In genomic region chr13:67175836-67176235, GRCh38 we compare ENCODE assay signal across 13 cellular contexts. TPM values are rescaled to one million over a fixed set of nuclear protein-coding genes. Genes with fewer than 3 reads are reported as not detected.
DNase-seq lines count a peak whose midpoint lies in the region; ATAC-seq and TF ChIP-seq lines count a peak whose summit lies in the region.
"Had no signal": no experiment of that assay in that cellular context is flagged by ENCODE, and none has a peak within 500 bp of the region (broad histone marks: within the 10 kb centered on the region; RNA-seq: fewer than 3 reads in every experiment).

No MANE protein-coding gene starts in this region.

- no peak overlapping the region for H3K9ac ChIP-seq in OCI-LY1 (ENCODE audit: low read length)

- H3K79me2 ChIP-seq in OCI-LY1 (ENCODE audit: insufficient read depth, low read length): no peaks in the 10 kb centered on the region

- H3K4me1 ChIP-seq in HEK293 (ENCODE audit: control insufficient read depth, insufficient read depth, low read length) (no peaks in the 10 kb centered on the region), OCI-LY1 (ENCODE audit: insufficient read depth, low read length, severe bottlenecking) (peaks cover 14% of the 10 kb centered on the region)

- H3K27ac Mint-ChIP-seq in activated CD8-positive, alpha-beta T cell treated with anti-CD3 and anti-CD28 coated beads for 36 hours: no peak overlapping the region
- H3K27ac Mint-ChIP-seq: CD14-positive monocyte; CD8-positive, alpha-beta T cell had no signal

- no peaks in the 10 kb centered on the region for H3K9me3 Mint-ChIP-seq in activated CD8-positive, alpha-beta T cell treated with anti-CD3 and anti-CD28 coated beads for 36 hours
- H3K9me3 Mint-ChIP-seq: CD8-positive, alpha-beta T cell had no signal

- H3K27ac ChIP-seq in HEK293 (ENCODE audit: extremely low read depth, low read depth, low read length): no peak overlapping the region
- H3K27ac ChIP-seq in OCI-LY1 (ENCODE audit: low read depth, low read length, poor library complexity, severe bottlenecking): no peak overlapping the region
- H3K27ac ChIP-seq: A549 had no signal

- H3F3A ChIP-seq in OCI-LY1 (ENCODE audit: insufficient read depth, low read length): no peaks in the 10 kb centered on the region

- no peaks in the 10 kb centered on the region for H4K20me1 ChIP-seq in OCI-LY1 (ENCODE audit: insufficient read depth, low read length)

- H3K9me2 ChIP-seq in OCI-LY1 (ENCODE audit: low read depth, low read length): no peaks in the 10 kb centered on the region

- TF ChIP-seq CTCF in HEK293 (tag by site-specific recombination; IDR thresholded peaks at IDR 0.05): no peak
- no peak for TF ChIP-seq CTCF in OCI-LY1 (IDR thresholded peaks at IDR 0.05; ENCODE audit: low read length)
- TF ChIP-seq CTCF in activated CD8-positive, alpha-beta T cell treated with anti-CD3 and anti-CD28 coated beads for 36 hours (IDR thresholded peaks at IDR 0.05): no peak
- TF ChIP-seq CTCF in GM13976 (IDR thresholded peaks at IDR 0.05; ENCODE audit: borderline replicate concordance, control extremely low read depth, extremely low read depth, insufficient read depth, missing control alignments): no peak

- in situ Hi-C loops in GM13976 (cut with MboI; ENCODE audit: low sequenced_read_pairs, unreplicated experiment): no loop called here

- H3K4me3 ChIP-seq in HEK293 (ENCODE audit: low read depth, low read length) (no peak overlapping the region), OCI-LY1 (ENCODE audit: low read depth, low read length, poor library complexity, severe bottlenecking) (no peak overlapping the region)
- H3K4me3 ChIP-seq: A549 had no signal

- no peaks in the 10 kb centered on the region for H3K27me3 Mint-ChIP-seq in activated CD8-positive, alpha-beta T cell treated with anti-CD3 and anti-CD28 coated beads for 36 hours

- H3K4me2 ChIP-seq in OCI-LY1 (ENCODE audit: low read length): no peak overlapping the region
- H3K4me2 ChIP-seq: A549 had no signal

- CTCF ChIA-PET in HEK293 (lab: Yijun Ruan, JAX): no interaction called here
- CTCF ChIA-PET in activated CD8-positive, alpha-beta T cell treated with anti-CD3 and anti-CD28 coated beads for 36 hours (lab: Charles Lee): no interaction called here

- H3K27me3 ChIP-seq in OCI-LY1 (ENCODE audit: insufficient read depth, low read length): no peaks in the 10 kb centered on the region

- ATAC-seq in activated CD8-positive, alpha-beta T cell treated with anti-CD3 and anti-CD28 coated beads for 36 hours: no peak
- ATAC-seq: A549; CD8-positive, alpha-beta T cell had no signal

- H3K9me3 ChIP-seq in HEK293 (ENCODE audit: control insufficient read depth, insufficient read depth, low read depth, low read length) (no peaks in the 10 kb centered on the region), OCI-LY1 (ENCODE audit: low read length) (0 out of 2 replicates have a peak, but pooled peaks cover 3% of the 10 kb centered on the region)
- H3K9me3 ChIP-seq: A549, Caco-2 had no signal

- peak overlapping the region; percentile 82 for H2AFZ ChIP-seq in OCI-LY1 (ENCODE audit: low read length)

- H3K4me3 Mint-ChIP-seq in activated CD8-positive, alpha-beta T cell treated with anti-CD3 and anti-CD28 coated beads for 36 hours: no peak overlapping the region
- H3K4me3 Mint-ChIP-seq: CD14-positive monocyte; CD8-positive, alpha-beta T cell had no signal

- DNase-seq in NCI-H1105 (lab: John Stamatoyannopoulos, UW): peak; percentile 51
- peak; percentile 59 for DNase-seq in retina
- no peak for DNase-seq in activated CD8-positive, alpha-beta T cell treated with anti-CD3 and anti-CD28 coated beads for 36 hours
- DNase-seq in GM13976 (ENCODE audit: low spot score): no peak
- DNase-seq: Caco-2; CD8-positive, alpha-beta T cell; DMS53; GF-D8; HCEC 1CT had no signal

- H3K4me1 Mint-ChIP-seq in activated CD8-positive, alpha-beta T cell treated with anti-CD3 and anti-CD28 coated beads for 36 hours (ENCODE audit: low read depth): no peaks in the 10 kb centered on the region
- H3K4me1 Mint-ChIP-seq: CD14-positive monocyte had no signal

- no peaks in the 10 kb centered on the region for H3K36me3 Mint-ChIP-seq in activated CD8-positive, alpha-beta T cell treated with anti-CD3 and anti-CD28 coated beads for 36 hours (ENCODE audit: low read depth)
- H3K36me3 Mint-ChIP-seq: CD14-positive monocyte; CD8-positive, alpha-beta T cell had no signal

- intact Hi-C loops in activated CD8-positive, alpha-beta T cell treated with anti-CD3 and anti-CD28 coated beads for 36 hours (cut with micrococcal nuclease): no loop called here

- POLR2A ChIA-PET in HEK293 (lab: Yijun Ruan, JAX): no interaction called here
- POLR2A ChIA-PET in activated CD8-positive, alpha-beta T cell treated with anti-CD3 and anti-CD28 coated beads for 36 hours (lab: Charles Lee): no interaction called here

- H3K36me3 ChIP-seq in HEK293 (ENCODE audit: control insufficient read depth in 2 of 2, insufficient read depth in 1 of 2, low read length in 2 of 2) (no peaks in the 10 kb centered on the region), OCI-LY1 (ENCODE audit: insufficient read depth, low read length) (no peaks in the 10 kb centered on the region)

TF ChIP-seq in HEK293, 187 proteins besides CTCF, POLR2A, EP300 and RAD21:
- TF ChIP-seq TRIM28 (IDR thresholded peaks at IDR 0.05; ENCODE audit: borderline replicate concordance, low read length) (peak; percentile 74; the same call in 1 of the 2 replicates), FEZF1 (tag by site-specific recombination; IDR thresholded peaks at IDR 0.05) (peak; percentile 40), ZBTB10 (tag by site-specific recombination; IDR thresholded peaks at IDR 0.05) (no peak)

RNA-seq across cellular contexts. Expression of gene PCDH9, which starts 54.3 kb away (rescaled TPM):
- under 1 TPM; 0.04 to 0.14 TPM for total RNA-seq in activated CD8-positive, alpha-beta T cell treated with anti-CD3 and anti-CD28 coated beads for 36 hours

Comparison
In these comparisons a context has a peak if more than half of its experiments do, and no peak if none do; other contexts are left out.
1. DNase-seq: peak in NCI-H1105 (single experiment) and retina (single experiment); none in activated CD8-positive, alpha-beta T cell treated with anti-CD3 and anti-CD28 coated beads for 36 hours (single experiment) and GM13976 (single experiment).